Comparison of ENCODE assay signal across 12 cellular contexts in the genomic region with DNA sequence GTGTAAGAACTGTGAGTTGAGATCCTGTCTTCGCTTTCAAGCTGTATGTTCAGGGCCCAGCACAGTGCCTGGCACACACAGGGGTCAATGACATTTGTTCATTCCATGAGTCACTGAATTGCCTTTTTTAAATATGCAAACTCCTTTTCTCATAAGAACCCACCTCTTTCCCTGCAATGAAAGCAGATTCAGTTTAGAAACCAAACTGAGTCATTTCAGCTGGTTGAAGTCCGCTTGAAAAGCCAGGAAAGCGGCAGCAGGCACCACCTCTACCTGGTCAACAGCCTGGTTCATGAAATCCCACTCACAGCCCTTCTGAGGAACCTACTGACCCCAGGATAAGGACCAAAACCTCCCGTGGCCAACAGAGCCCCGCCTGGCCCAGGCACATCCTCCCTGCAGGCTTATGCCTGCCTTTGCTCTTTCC. TPM values are rescaled to one million over a fixed set of nuclear protein-coding genes. Genes with fewer than 3 reads are reported as not detected.
"Had no signal": no experiment of that assay in that cellular context is flagged by ENCODE, and none has a peak within 500 bp of the region (broad histone marks: within the 10 kb centered on the region; RNA-seq: fewer than 3 reads in every experiment).

No MANE protein-coding gene starts in this region.

- H3K27ac Mint-ChIP-seq: brain; T-helper 2 cell treated with Interferon-gamma antibody and Interleukin-4, amounts not matched to agents 5 μg/mL and 100 μg/mL, for 36 hours had no signal

- H3K4me3 Mint-ChIP-seq: brain; central memory CD8-positive, alpha-beta T cell; neural crest cell; T-helper 2 cell treated with Interferon-gamma antibody and Interleukin-4, amounts not matched to agents 5 μg/mL and 100 μg/mL, for 36 hours had no signal

- H3K27me3 Mint-ChIP-seq: brain had no signal

- ATAC-seq: gastrocnemius medialis, left ventricle myocardium superior had no signal

- DNase-seq: activated naive CD4-positive, alpha-beta T cell; amniotic stem cell; effector memory CD4-positive, alpha-beta T cell; gastrocnemius medialis; left ventricle myocardium superior; stimulated activated naive CD4-positive, alpha-beta T cell had no signal

- H3K9me3 Mint-ChIP-seq: brain; central memory CD8-positive, alpha-beta T cell had no signal

- H3K36me3 Mint-ChIP-seq: brain had no signal

- H3K4me1 Mint-ChIP-seq: central memory CD8-positive, alpha-beta T cell had no signal

RNA-seq across cellular contexts. Expression of a gene that starts 4.5 kb away (rescaled TPM):
- total RNA-seq: kidney epithelial cell, neural crest cell, osteocyte had no signal
